In the genomic region with DNA sequence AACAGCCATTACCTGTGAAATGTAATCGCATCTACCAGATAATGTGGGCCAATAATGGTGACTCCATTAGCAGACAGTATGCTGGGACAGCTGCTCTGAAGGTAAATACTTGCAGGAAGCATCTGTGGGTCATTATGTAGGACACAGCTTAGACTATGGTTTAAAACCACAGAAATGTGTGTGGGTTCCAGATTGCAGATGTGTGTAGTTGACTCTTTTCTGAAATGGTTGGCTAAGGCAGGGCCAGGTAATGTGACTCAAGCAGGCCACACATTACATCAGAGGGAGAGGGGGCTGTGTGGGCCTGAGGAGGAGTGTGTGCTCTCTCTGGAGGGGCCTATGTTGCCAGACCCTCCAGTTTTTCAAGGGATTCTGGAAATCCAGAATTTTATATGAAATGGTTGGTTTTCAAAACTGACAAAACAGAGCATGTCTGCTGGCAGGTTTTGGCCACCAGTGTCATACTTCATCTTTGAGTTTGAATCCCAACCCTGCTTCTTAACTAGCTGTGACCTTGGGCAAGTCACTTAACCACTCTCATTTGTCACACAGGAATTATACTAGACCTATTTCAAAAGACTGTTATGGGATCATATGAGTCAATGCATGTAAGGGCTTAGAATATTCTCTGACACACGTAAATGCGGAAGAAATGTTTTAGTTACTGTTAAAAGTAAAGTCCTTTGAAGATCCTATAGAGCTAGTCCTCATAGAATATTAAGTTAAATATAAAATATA, we compare ENCODE assay signal across 8 cellular contexts.
DNase-seq lines count a peak whose midpoint lies in the region; ATAC-seq, FAIRE-seq and TF ChIP-seq lines count a peak whose summit lies in the region.

No MANE protein-coding gene starts in this region.

- no peaks in the 10 kb centered on the region for H3K36me3 ChIP-seq in mesendoderm (ENCODE audit: control insufficient read depth, insufficient read depth, low read length)
- no peaks in the 10 kb centered on the region for H3K36me3 ChIP-seq in A673 (ENCODE audit: insufficient read depth, low read length, poor library complexity, severe bottlenecking)

- H3K79me1 ChIP-seq in mesendoderm (ENCODE audit: low read length): no peaks in the 10 kb centered on the region

- H4K8ac ChIP-seq in mesendoderm (ENCODE audit: low read depth, low read length): no peak overlapping the region

- no peak overlapping the region for H3K18ac ChIP-seq in mesendoderm (ENCODE audit: low read length)

- H3K23ac ChIP-seq in mesendoderm (ENCODE audit: low read length): no peak overlapping the region

- DNase-seq in GM10266 (ENCODE audit: extremely low spot score) (peak; percentile 32), SHP77 (lab: John Stamatoyannopoulos, UW) (peak; percentile 38 to 68), osteocyte (ENCODE audit: extremely low spot score, unreplicated experiment) (no peak), amniotic stem cell (lab: John Stamatoyannopoulos, UW) (no peak), mesendoderm (no peak), A673 (ENCODE audit: low spot score) (no peak)

- no peaks in the 10 kb centered on the region for H3K9me3 ChIP-seq in A673 (ENCODE audit: low read depth, low read length, poor library complexity, severe bottlenecking)

- peaks cover 24% of the 10 kb centered on the region for H3K4me1 Mint-ChIP-seq in osteocyte (ENCODE audit: unreplicated experiment)

- no peaks in the 10 kb centered on the region for H3K79me2 ChIP-seq in mesendoderm (ENCODE audit: control insufficient read depth, insufficient read depth, low read length)

- H3K27ac Mint-ChIP-seq in osteocyte (ENCODE audit: unreplicated experiment): no peak overlapping the region

- H3K27ac ChIP-seq in mesendoderm (ENCODE audit: low read depth, low read length) (no peak overlapping the region), A673 (ENCODE audit: low read depth, low read length, poor library complexity, severe bottlenecking) (no peak overlapping the region)

- POLR2A ChIA-PET in A673 (lab: Charles Lee; ENCODE audit: low non-redundant PET): no interaction called here

- no peak overlapping the region for H2BK120ac ChIP-seq in mesendoderm (ENCODE audit: low read depth, low read length)

- H3K4me1 ChIP-seq in mesendoderm (ENCODE audit: control insufficient read depth, low read depth, low read length) (no peaks in the 10 kb centered on the region), A673 (ENCODE audit: insufficient read depth, low read length, poor library complexity, severe bottlenecking) (peaks cover 41% of the 10 kb centered on the region)

- no peak overlapping the region for H3K4me3 Mint-ChIP-seq in osteocyte (ENCODE audit: unreplicated experiment)

- no peak overlapping the region for H3K9ac ChIP-seq in mesendoderm (ENCODE audit: low read length)

- FAIRE-seq in islet of Langerhans (lab: Jason Lieb, UNC): peak; percentile 9

- no TSS peak for BruUV-seq in A673 (replicated peaks; lab: Mats Ljungman, UMichigan)

- H3K9me3 Mint-ChIP-seq in osteocyte (ENCODE audit: unreplicated experiment): no peaks in the 10 kb centered on the region

- CTCF ChIA-PET in A673 (lab: Charles Lee): no interaction called here

- TF ChIP-seq CTCF in GM10266 (IDR thresholded peaks at IDR 0.05; ENCODE audit: control insufficient read depth, insufficient read depth, low read depth, missing control alignments): no peak
- TF ChIP-seq CTCF in osteocyte (IDR thresholded peaks at IDR 0.05): no peak
- TF ChIP-seq CTCF in A673 (conservative IDR thresholded peaks at IDR 0.05; ENCODE audit: low read depth, low read length): no peak

- H3K27me3 ChIP-seq in mesendoderm (ENCODE audit: insufficient read depth, low read length, poor library complexity) (no peaks in the 10 kb centered on the region), A673 (replicated peaks; ENCODE audit: insufficient read depth, low read depth, low read length, poor library complexity) (no peaks in the 10 kb centered on the region)

- no peak overlapping the region for H3K4ac ChIP-seq in mesendoderm (ENCODE audit: low read depth, low read length)

- H3K4me3 ChIP-seq in mesendoderm (ENCODE audit: low read length) (no peak overlapping the region), A673 (ENCODE audit: low read depth, low read length, poor library complexity, severe bottlenecking) (no peak overlapping the region)

- peak; percentile 71 for ATAC-seq in HG02763 (IDR thresholded peaks at IDR 0.05; ENCODE audit: unreplicated experiment)

- H3K4me2 ChIP-seq in mesendoderm (ENCODE audit: low read length): no peak overlapping the region

- no CpG with 5 or more reads among the region's 3 CpGs for WGBS in mesendoderm (ENCODE audit: extremely low coverage, insufficient coverage, low lambda C conversion rate)

- intact Hi-C loops in A673 (cut with micrococcal nuclease; ENCODE audit: unreplicated experiment): no loop called here

- H2BK5ac ChIP-seq in mesendoderm (ENCODE audit: low read length): no peak overlapping the region

- no peak overlapping the region for H3K56ac ChIP-seq in mesendoderm (ENCODE audit: low read length)

- H2BK15ac ChIP-seq in mesendoderm (replicated peaks; ENCODE audit: low read depth): no peak overlapping the region

- H2AK5ac ChIP-seq in mesendoderm (ENCODE audit: low read length): no peak overlapping the region

- H3K36me3 Mint-ChIP-seq in osteocyte (ENCODE audit: unreplicated experiment): peaks cover 6% of the 10 kb centered on the region

- no peaks in the 10 kb centered on the region for H3K27me3 Mint-ChIP-seq in osteocyte (ENCODE audit: unreplicated experiment)

- no peak overlapping the region for H4K5ac ChIP-seq in mesendoderm (ENCODE audit: low read length)

Comparison
In these comparisons a context has a peak if more than half of its experiments do, and no peak if none do; other contexts are left out.
1. DNase-seq: peak in GM10266 (single experiment) and SHP77 (2 of 2); none in osteocyte (single experiment), amniotic stem cell (single experiment), mesendoderm (single experiment) and A673 (single experiment).